In the genomic region with DNA sequence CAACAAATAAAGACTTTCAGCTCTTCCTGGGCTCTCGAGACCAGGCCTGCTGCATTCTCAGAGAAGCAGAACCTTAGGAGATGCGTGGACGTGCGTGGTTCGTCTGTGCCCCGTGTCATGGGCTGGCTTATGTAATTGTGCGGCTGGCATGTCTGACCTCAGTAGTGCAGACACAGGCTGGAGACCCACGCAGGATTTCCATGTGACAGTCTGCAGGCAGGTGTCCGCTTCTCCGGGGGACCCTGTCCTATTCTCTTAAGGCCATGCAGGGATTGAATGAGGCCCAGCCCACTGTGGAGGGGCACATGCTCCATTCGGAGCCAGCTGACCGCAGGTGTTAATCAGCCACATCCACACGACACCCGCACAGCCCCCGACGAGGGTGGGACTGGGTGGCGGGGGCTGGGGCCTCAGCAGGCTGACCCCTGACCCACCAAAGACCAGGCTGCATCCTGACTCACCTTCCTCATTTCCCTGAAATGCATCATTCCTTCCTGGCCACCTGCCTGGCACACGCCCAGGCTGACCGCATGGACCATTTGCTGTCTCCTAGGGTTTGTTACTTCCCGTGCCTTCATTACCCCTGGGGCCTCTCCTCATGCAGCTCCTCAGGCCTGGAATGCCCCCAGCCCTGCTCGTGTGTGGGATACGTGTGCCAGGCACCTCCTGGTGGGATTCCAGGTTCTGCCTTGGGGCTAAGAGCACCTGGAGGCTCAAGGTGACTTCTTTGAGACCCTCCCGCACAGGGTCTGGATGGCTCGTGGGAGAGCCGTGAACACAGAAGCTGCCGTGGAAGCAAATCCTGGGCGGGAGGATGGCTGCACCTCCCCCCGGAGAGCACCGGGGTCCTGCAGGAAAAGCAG, we compare ENCODE assay signal across 16 cellular contexts. TPM values are rescaled to one million over a fixed set of nuclear protein-coding genes. Genes with fewer than 3 reads are reported as not detected.
DNase-seq lines count a peak whose midpoint lies in the region; ATAC-seq and TF ChIP-seq lines count a peak whose summit lies in the region.
"Had no signal": no experiment of that assay in that cellular context is flagged by ENCODE, and none has a peak within 500 bp of the region (broad histone marks: within the 10 kb centered on the region; RNA-seq: fewer than 3 reads in every experiment).

No MANE protein-coding gene starts in this region.

- H3K9me3 ChIP-seq in HEK293 (ENCODE audit: control insufficient read depth, insufficient read depth, low read depth, low read length) (no peaks in the 10 kb centered on the region), right cardiac atrium (ENCODE audit: control insufficient read depth, low read length) (no peaks in the 10 kb centered on the region), sigmoid colon (no peaks in the 10 kb centered on the region)
- H3K9me3 ChIP-seq: ovary had no signal

- H3K36me3 ChIP-seq in HEK293 (ENCODE audit: control insufficient read depth in 2 of 2, insufficient read depth in 1 of 2, low read length in 2 of 2): no peaks in the 10 kb centered on the region
- H3K36me3 ChIP-seq in sigmoid colon: no peaks in the 10 kb centered on the region
- H3K36me3 ChIP-seq: ovary had no signal

- intact Hi-C loops in right cardiac atrium (cut with DNase I) (loop anchor here in 1 of 4 donors (10.0 kb wide), 1 partner anchor 66 kb away; no protein-coding TSS in a partner anchor), sigmoid colon (cut with DNase I) (no loop called here)

- CTCF ChIA-PET in HEK293 (lab: Yijun Ruan, JAX): interaction anchor here (0.6 to 1.6 kb wide), 3 partner anchors 26 to 341 kb away, joined by 3 read pairs; no protein-coding TSS in a partner anchor

- no peaks in the 10 kb centered on the region for H3K9me3 Mint-ChIP-seq in endothelial cell (ENCODE audit: unreplicated experiment)
- H3K9me3 Mint-ChIP-seq: activated B cell treated with CpG ODN at 0.5 μM for 24 hours; CD8-positive, alpha-beta T cell had no signal

- no peak for TF ChIP-seq POLR2A in sigmoid colon (IDR thresholded peaks at IDR 0.05)

- H3K4me3 ChIP-seq in HEK293 (ENCODE audit: low read depth, low read length) (no peak overlapping the region), right cardiac atrium (ENCODE audit: low read length) (no peak overlapping the region), sigmoid colon (no peak overlapping the region)
- H3K4me3 ChIP-seq: K562, ovary had no signal

- peaks cover 7% of the 10 kb centered on the region for H3K27me3 Mint-ChIP-seq in endothelial cell (ENCODE audit: unreplicated experiment)
- H3K27me3 Mint-ChIP-seq: activated B cell treated with CpG ODN at 0.5 μM for 24 hours had no signal

- POLR2A ChIA-PET in HEK293 (lab: Yijun Ruan, JAX): no interaction called here

- DNase-seq in right cardiac atrium: no peak
- DNase-seq in sigmoid colon: peak; percentile 62
- DNase-seq in endothelial cell (ENCODE audit: low spot score): no peak
- no peak for DNase-seq in SW 1271 (lab: John Stamatoyannopoulos, UW)
- DNase-seq: activated B cell treated with CpG ODN at 0.5 μM for 24 hours; activated naive CD4-positive, alpha-beta T cell; CD8-positive, alpha-beta T cell; NCI-H526 treated with DMSO at 0.1 percent for 48 hours; stimulated activated naive CD8-positive, alpha-beta T cell treated with anti-CD3 and anti-CD28 coated beads, Interleukin-15, Interleukin-2, amounts not matched to agents 100 U/mL and 50 U/mL, for 24 hours had no signal

- H3K4me1 ChIP-seq in HEK293 (ENCODE audit: control insufficient read depth, insufficient read depth, low read length) (no peaks in the 10 kb centered on the region), right cardiac atrium (ENCODE audit: control insufficient read depth, insufficient read depth, low read length) (peaks cover 2% of the 10 kb centered on the region), sigmoid colon (no peaks in the 10 kb centered on the region)

- no peak overlapping the region for H3K27ac Mint-ChIP-seq in endothelial cell (ENCODE audit: unreplicated experiment)
- H3K27ac Mint-ChIP-seq: activated B cell treated with CpG ODN at 0.5 μM for 24 hours; CD8-positive, alpha-beta T cell had no signal

- H3K27me3 ChIP-seq in right cardiac atrium (ENCODE audit: control insufficient read depth, insufficient read depth): no peaks in the 10 kb centered on the region
- H3K27me3 ChIP-seq in sigmoid colon: no peaks in the 10 kb centered on the region
- H3K27me3 ChIP-seq: ovary had no signal

- H3K4me3 Mint-ChIP-seq in endothelial cell (ENCODE audit: unreplicated experiment): no peak overlapping the region
- H3K4me3 Mint-ChIP-seq: activated B cell treated with CpG ODN at 0.5 μM for 24 hours; CD8-positive, alpha-beta T cell had no signal

- 76% methylated on average over 29 of the region's 29 CpGs for WGBS in right cardiac atrium
- 87 to 89% methylated on average over 29 of the region's 29 CpGs for WGBS in sigmoid colon, 2 donors

- H3K27ac ChIP-seq in HEK293 (ENCODE audit: extremely low read depth, low read depth, low read length): no peak overlapping the region
- H3K27ac ChIP-seq in cingulate gyrus (ENCODE audit: low read depth, low read length): peak overlapping the region; percentile 49
- H3K27ac ChIP-seq in right cardiac atrium (ENCODE audit: low read length): peak overlapping the region; percentile 65
- H3K27ac ChIP-seq in sigmoid colon: peak overlapping the region in 3 of 4 donors; percentile 5 to 70 (median 26)
- H3K27ac ChIP-seq: ovary had no signal

- TF ChIP-seq CTCF in HEK293 (tag by site-specific recombination; IDR thresholded peaks at IDR 0.05) (no peak), sigmoid colon (IDR thresholded peaks at IDR 0.05) (no peak), endothelial cell (IDR thresholded peaks at IDR 0.05; ENCODE audit: unreplicated experiment) (no peak)

- peaks cover 3% of the 10 kb centered on the region for H3K36me3 Mint-ChIP-seq in endothelial cell (ENCODE audit: low read depth, unreplicated experiment)
- H3K36me3 Mint-ChIP-seq: CD8-positive, alpha-beta T cell had no signal

- H3K4me1 Mint-ChIP-seq in endothelial cell (ENCODE audit: unreplicated experiment): peaks cover 8% of the 10 kb centered on the region
- H3K4me1 Mint-ChIP-seq: activated B cell treated with CpG ODN at 0.5 μM for 24 hours had no signal

- no peak for TF ChIP-seq EP300 in sigmoid colon (IDR thresholded peaks at IDR 0.05)

- ATAC-seq in right cardiac atrium (peak in 1 of 2 donors; percentile 17), GM21723 (IDR thresholded peaks at IDR 0.05; ENCODE audit: unreplicated experiment) (no peak), HG03469 (IDR thresholded peaks at IDR 0.05; ENCODE audit: unreplicated experiment) (no peak)
- ATAC-seq: CD8-positive, alpha-beta T cell; K562; left colon; stimulated activated naive CD8-positive, alpha-beta T cell treated with anti-CD3 and anti-CD28 coated beads, Interleukin-15, Interleukin-2, amounts not matched to agents 100 U/mL and 50 U/mL, for 24 hours had no signal

TF ChIP-seq in HEK293, 187 proteins besides CTCF, POLR2A, EP300 and RAD21:
- peak; percentile 13; the same call in 1 of the 2 replicates for TF ChIP-seq ZIC2 (tag by site-specific recombination; IDR thresholded peaks at IDR 0.05)
- TF ChIP-seq ZNF423 (tag by site-specific recombination; IDR thresholded peaks at IDR 0.05): no peak

RNA-seq across cellular contexts. Expression of gene MCF2L, which starts 10.7 kb away (rescaled TPM):
- 10 to 100 TPM; 18.0 to 47.5 (median 27.4) TPM for total RNA-seq in right cardiac atrium
- 33.2 TPM for polyA plus RNA-seq in right cardiac atrium
- 10 to 100 TPM in 3 of 4 donors, 1 to 10 TPM in 1; 7.5 to 20.2 (median 13.0) TPM for total RNA-seq in sigmoid colon
- 10 to 100 TPM; 43.5 to 59.9 (median 51.1) TPM for polyA plus RNA-seq in sigmoid colon
- 16.5 TPM for total RNA-seq in endothelial cell (ENCODE audit: unreplicated experiment)
